ENCODE assay signal across 8 cellular contexts in the genomic region with DNA sequence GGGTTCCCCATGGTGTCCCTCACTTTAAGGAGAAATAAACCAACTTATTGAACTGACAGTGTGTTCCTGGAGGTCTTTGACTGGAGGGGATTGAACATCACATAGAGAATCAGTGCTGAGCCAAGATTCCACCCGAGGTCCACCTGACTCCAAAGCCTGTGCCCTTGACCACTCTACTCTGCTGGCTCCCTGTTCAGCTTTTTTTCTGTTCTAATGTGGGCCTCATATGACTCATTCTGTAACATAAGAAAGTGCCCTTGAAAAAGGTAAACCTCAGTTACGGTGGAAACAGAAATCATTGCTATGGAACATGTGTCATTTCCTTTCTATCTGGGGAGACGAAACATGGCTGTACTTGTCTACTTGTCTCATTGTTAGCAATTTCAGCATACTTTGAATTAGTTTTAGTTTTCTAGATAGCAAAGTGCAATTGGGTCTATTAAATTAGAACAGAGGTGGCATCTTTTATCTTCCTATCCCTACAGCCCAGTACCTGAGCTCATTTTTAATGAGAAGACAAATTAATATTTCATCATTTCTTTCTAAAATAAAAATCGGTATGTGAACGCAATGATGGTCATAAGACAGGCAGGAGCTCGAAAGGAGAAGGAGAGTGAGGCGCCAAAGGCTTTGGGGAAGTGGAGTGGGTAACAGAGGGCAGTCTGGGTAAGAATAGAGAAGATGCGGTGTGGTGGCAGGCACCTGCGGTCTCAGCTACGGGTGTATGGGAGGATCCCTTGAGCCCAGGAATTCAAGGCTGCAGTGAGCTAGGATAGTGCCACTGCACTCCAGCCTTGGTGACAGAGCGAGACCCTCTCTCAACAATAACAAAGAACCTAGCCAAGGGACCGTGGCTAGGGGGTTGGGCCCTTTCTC. TPM values are rescaled to one million over a fixed set of nuclear protein-coding genes. Genes with fewer than 3 reads are reported as not detected.
A peak's percentile ranks its signal among the peaks of the same experiment; 100 is the strongest.
DNase-seq lines count a peak whose midpoint lies in the region; ATAC-seq, FAIRE-seq and TF ChIP-seq lines count a peak whose summit lies in the region.

No MANE protein-coding gene starts in this region.

- H3K4me3 ChIP-seq in HepG2 (replicated peaks in 1 of 3; ENCODE audit: insufficient read depth in 1 of 3, low read depth in 2 of 3, low read length in 3 of 3) = peak overlapping the region in 2 of 3 experiments; percentile 80 to 81; a peak in 4 of 6 replicates
- no peak overlapping the region for H3K4me3 ChIP-seq in right lobe of liver
- peak overlapping the region in 3 of 4 donors; percentile 77 to 86 (median 81) for H3K4me3 ChIP-seq in esophagus muscularis mucosa

- H3K9me3 Mint-ChIP-seq in stimulated activated naive CD8-positive, alpha-beta T cell treated with anti-CD3 and anti-CD28 coated beads, Interleukin-15, Interleukin-2, amounts not matched to agents 100 ng/mL and 50 ng/mL, for 24 hours = no peaks in the 10 kb centered on the region

- H3K27me3 ChIP-seq in HepG2 (ENCODE audit: control insufficient read depth in 1 of 2, insufficient read depth in 2 of 2, low read length in 2 of 2) (no peaks in the 10 kb centered on the region), right lobe of liver (no peaks in the 10 kb centered on the region), esophagus muscularis mucosa (peaks cover 0 to 5% (median 0%) of the 10 kb centered on the region in 4 donors)

- FAIRE-seq in HepG2 (lab: Jason Lieb, UNC) = peak; percentile 21
- FAIRE-seq in RCC 7860 (lab: Jason Lieb, UNC) = peak; percentile 91

- in situ Hi-C loops in HepG2 (cut with HindIII; ENCODE audit: extremely low pct_ligation_motif_present, low pct_unique_long_range_greater_than_20kb) = no loop called here

- TF ChIP-seq EP300 in HepG2 (IDR thresholded peaks at IDR 0.05; ENCODE audit: low read depth in 2 of 2, low read length in 2 of 2) (peak in 1 of 2 experiments; percentile 50; a peak in 1 of 4 replicates), HepG2 (CRISPR knock-in tag; IDR thresholded peaks at IDR 0.05; ENCODE audit: borderline replicate concordance) (no peak), esophagus muscularis mucosa (IDR thresholded peaks at IDR 0.05) (no peak)

- no peak for TF ChIP-seq RAD21 in HepG2 (CRISPR knock-in tag; IDR thresholded peaks at IDR 0.05)

- H3K27ac Mint-ChIP-seq in stimulated activated naive CD8-positive, alpha-beta T cell treated with anti-CD3 and anti-CD28 coated beads, Interleukin-15, Interleukin-2, amounts not matched to agents 100 ng/mL and 50 ng/mL, for 24 hours = peak overlapping the region; percentile 74

- H3K36me3 ChIP-seq in HepG2 (replicated peaks in 1 of 2; ENCODE audit: control insufficient read depth in 1 of 2, insufficient read depth in 2 of 2, low read length in 2 of 2) = no peaks in the 10 kb centered on the region
- no peaks in the 10 kb centered on the region for H3K36me3 ChIP-seq in right lobe of liver
- H3K36me3 ChIP-seq in esophagus muscularis mucosa = no peaks in the 10 kb centered on the region

- 73% methylated on average over 12 of the region's 12 CpGs for WGBS in HepG2 (ENCODE audit: low lambda C conversion rate)
- 75% methylated on average over 11 of the region's 12 CpGs for WGBS in right lobe of liver (ENCODE audit: insufficient coverage, low coverage, low lambda C conversion rate, missing lambda C conversion rate)
- 93% methylated on average over 12 of the region's 12 CpGs for whole genome bisulfite sequencing in esophagus muscularis mucosa

- H3K79me2 ChIP-seq in HepG2 (ENCODE audit: insufficient read depth, low read length) = peaks cover 4% of the 10 kb centered on the region

- no peaks in the 10 kb centered on the region for H3K36me3 Mint-ChIP-seq in stimulated activated naive CD8-positive, alpha-beta T cell treated with anti-CD3 and anti-CD28 coated beads, Interleukin-15, Interleukin-2, amounts not matched to agents 100 ng/mL and 50 ng/mL, for 24 hours (ENCODE audit: low read depth)

- BruUV-seq in HepG2 (replicated peaks; lab: Mats Ljungman, UMichigan) = TSS peak; percentile 53

- CTCF ChIA-PET in HepG2 (lab: Yijun Ruan, JAX; ENCODE audit: low intra/inter-chr PET ratio, low total read pairs) = no interaction called here

- peak overlapping the region; percentile 94 for H3K4me2 ChIP-seq in HepG2 (ENCODE audit: low read depth, low read length)

- H3K27me3 Mint-ChIP-seq in stimulated activated naive CD8-positive, alpha-beta T cell treated with anti-CD3 and anti-CD28 coated beads, Interleukin-15, Interleukin-2, amounts not matched to agents 100 ng/mL and 50 ng/mL, for 24 hours = peaks cover 63% of the 10 kb centered on the region

- no peaks in the 10 kb centered on the region for H4K20me1 ChIP-seq in HepG2 (ENCODE audit: insufficient read depth, low read length)

- peaks cover 37% of the 10 kb centered on the region for H3K4me1 ChIP-seq in HepG2 (ENCODE audit: insufficient read depth, low read length)
- peaks cover 0 to 6% (median 0%) of the 10 kb centered on the region in 4 donors for H3K4me1 ChIP-seq in right lobe of liver
- peaks cover 4 to 26% (median 17%) of the 10 kb centered on the region in 4 donors for H3K4me1 ChIP-seq in esophagus muscularis mucosa

- POLR2A ChIA-PET in HepG2 (lab: Yijun Ruan, JAX) = interaction anchor here (1.9 kb wide), 1 partner anchor 369 kb away, joined by 6 read pairs; the partner anchor contains the start of gene CYCS

- peaks cover 33% of the 10 kb centered on the region for H3K4me1 Mint-ChIP-seq in stimulated activated naive CD8-positive, alpha-beta T cell treated with anti-CD3 and anti-CD28 coated beads, Interleukin-15, Interleukin-2, amounts not matched to agents 100 ng/mL and 50 ng/mL, for 24 hours (ENCODE audit: low read depth)

- TF ChIP-seq POLR2A in HepG2 (IDR thresholded peaks at IDR 0.05; ENCODE audit: insufficient read depth in 1 of 2, low read depth in 2 of 2, low read length in 2 of 2) (no peak), right lobe of liver (IDR thresholded peaks at IDR 0.05) (no peak), esophagus muscularis mucosa (IDR thresholded peaks at IDR 0.05; ENCODE audit: low read depth) (no peak)

- peak; percentile 13; the same call in 1 of the 3 replicates for ATAC-seq in HepG2
- no peak for ATAC-seq in right lobe of liver
- ATAC-seq in HG02943 (IDR thresholded peaks at IDR 0.05; ENCODE audit: low read depth, unreplicated experiment) = peak; percentile 50

- H3K27ac ChIP-seq in HepG2 (ENCODE audit: extremely low read length, insufficient read depth, low read length) = peak overlapping the region; percentile 44
- H3K27ac ChIP-seq in right lobe of liver = no peak overlapping the region
- peak overlapping the region; percentile 83 to 90 (median 89) for H3K27ac ChIP-seq in esophagus muscularis mucosa (replicated peaks in 1 of 4)

- H3K9ac ChIP-seq in HepG2 (ENCODE audit: insufficient read depth, low read depth, low read length) = peak overlapping the region; percentile 86

- H3K9me3 ChIP-seq in HepG2 (ENCODE audit: low read length) (no peaks in the 10 kb centered on the region), right lobe of liver (no peaks in the 10 kb centered on the region), esophagus muscularis mucosa (no peaks in the 10 kb centered on the region)

- peak overlapping the region; percentile 83 for H3K4me3 Mint-ChIP-seq in stimulated activated naive CD8-positive, alpha-beta T cell treated with anti-CD3 and anti-CD28 coated beads, Interleukin-15, Interleukin-2, amounts not matched to agents 100 ng/mL and 50 ng/mL, for 24 hours

- intact Hi-C loops in HepG2 (cut with micrococcal nuclease; ENCODE audit: unreplicated experiment) = loop anchor here (5.0 kb wide), 1 partner anchor 178 kb away; no protein-coding TSS in a partner anchor
- intact Hi-C loops in right lobe of liver (cut with DNase I) = no loop called here
- intact Hi-C loops in esophagus muscularis mucosa (cut with DNase I) = no loop called here

- DNase-seq in HepG2 (ENCODE audit: low spot score) (peak; percentile 80), right lobe of liver (no peak), RCC 7860 (ENCODE audit: low spot score) (peak; percentile 93), esophagus muscularis mucosa (ENCODE audit: extremely low spot score) (no peak), AG08396 (ENCODE audit: low spot score) (no peak), mesenteric fat pad (ENCODE audit: low spot score) (no peak)

- TF ChIP-seq CTCF in HepG2 (CRISPR knock-in tag; IDR thresholded peaks at IDR 0.05) = no peak
- no peak for TF ChIP-seq CTCF in right lobe of liver (IDR thresholded peaks at IDR 0.05)
- no peak for TF ChIP-seq CTCF in esophagus muscularis mucosa (IDR thresholded peaks at IDR 0.05)

- no peak overlapping the region for H2AFZ ChIP-seq in HepG2 (ENCODE audit: low read length)

RNA-seq across cellular contexts. Expression of gene GSDME, which starts 1.5 kb away (rescaled TPM):
- total RNA-seq in HepG2 (2016; rRNA removed; fragmentation: Illumina TruSeq; extraction: Trizol) (19.2 and 30.0 TPM in 2 replicates), right lobe of liver (10 to 100 TPM in 1 of 6 experiments, 1 to 10 TPM in 5; 3.1 to 10.2 (median 5.8) TPM), esophagus muscularis mucosa (10 to 100 TPM in 3 of 4 donors, 1 to 10 TPM in 1; 6.5 to 12.2 (median 11.0) TPM), mesenteric fat pad (12.9 TPM)
- total RNA-seq in HepG2 (2016; cell fraction: cytosol; rRNA removed; fragmentation: Illumina TruSeq; extraction: Trizol; ENCODE audit: low read depth) = 3.4 and 5.0 TPM in 2 replicates
- total RNA-seq in HepG2 (2016; cell fraction: insoluble cytoplasmic fraction; rRNA removed; fragmentation: Illumina TruSeq; extraction: Trizol) = 20.2 and 27.5 TPM in 2 replicates
- total RNA-seq in HepG2 (2016; cell fraction: membrane; rRNA removed; fragmentation: Illumina TruSeq; extraction: Trizol) = 8.4 and 9.3 TPM in 2 replicates
- total RNA-seq in HepG2 (2016; cell fraction: nucleus; rRNA removed; fragmentation: Illumina TruSeq; extraction: Trizol) = 15.5 and 19.2 TPM in 2 replicates
- polyA plus RNA-seq in HepG2 (2011; rRNA removed) = 27.2 and 28.2 TPM in 2 replicates
- 21.7 and 24.2 TPM in 2 replicates for polyA plus RNA-seq in HepG2 (2011; cell fraction: cytosol; rRNA removed)
- polyA plus RNA-seq in HepG2 (2011; cell fraction: nucleus; rRNA removed) = 56.7 and 59.2 TPM in 2 replicates
- 16.9 and 17.5 TPM in 2 replicates for polyA plus RNA-seq in HepG2 (2012)
- polyA plus RNA-seq in HepG2 (2016; cell fraction: cytosol; fragmentation: Illumina TruSeq; extraction: Trizol; ENCODE audit: low read depth) = 2.6 and 3.4 TPM in 2 replicates
- polyA plus RNA-seq in HepG2 (2016; cell fraction: insoluble cytoplasmic fraction; fragmentation: Illumina TruSeq; extraction: Trizol; ENCODE audit: low read depth) = 35.8 and 38.3 TPM in 2 replicates
- 6.0 and 6.2 TPM in 2 replicates for polyA plus RNA-seq in HepG2 (2016; cell fraction: membrane; fragmentation: Illumina TruSeq; extraction: Trizol; ENCODE audit: low read depth)
- polyA plus RNA-seq in HepG2 (2016; cell fraction: nucleus; fragmentation: Illumina TruSeq; extraction: Trizol; ENCODE audit: insufficient read depth, low read depth) = 30.3 and 31.2 TPM in 2 replicates
- polyA minus RNA-seq in HepG2 (2011; rRNA and poly(A)+ RNA removed; ENCODE audit: low replicate concordance) = 30.0 and 31.2 TPM in 2 replicates
- polyA minus RNA-seq in HepG2 (2011; cell fraction: cytosol; rRNA and poly(A)+ RNA removed) = 7.8 and 10.8 TPM in 2 replicates
- 47.3 and 58.2 TPM in 2 replicates for polyA minus RNA-seq in HepG2 (2011; cell fraction: nucleus; rRNA and poly(A)+ RNA removed)

Comparison
In these comparisons a context has a peak if more than half of its experiments do, and no peak if none do; other contexts are left out.
1. ATAC-seq: peak in HepG2 (single experiment) and HG02943 (single experiment); none in right lobe of liver (0 of 4).
2. DNase-seq: peak in HepG2 (single experiment) and RCC 7860 (single experiment); none in right lobe of liver (0 of 3), esophagus muscularis mucosa (single experiment), AG08396 (single experiment) and mesenteric fat pad (single experiment).
3. H3K27ac ChIP-seq: peak in HepG2 (single experiment) and esophagus muscularis mucosa (4 of 4); none in right lobe of liver (0 of 3).
4. H3K4me3 ChIP-seq: peak in HepG2 (2 of 3) and esophagus muscularis mucosa (3 of 4); none in right lobe of liver (0 of 3).